In the genomic region with DNA sequence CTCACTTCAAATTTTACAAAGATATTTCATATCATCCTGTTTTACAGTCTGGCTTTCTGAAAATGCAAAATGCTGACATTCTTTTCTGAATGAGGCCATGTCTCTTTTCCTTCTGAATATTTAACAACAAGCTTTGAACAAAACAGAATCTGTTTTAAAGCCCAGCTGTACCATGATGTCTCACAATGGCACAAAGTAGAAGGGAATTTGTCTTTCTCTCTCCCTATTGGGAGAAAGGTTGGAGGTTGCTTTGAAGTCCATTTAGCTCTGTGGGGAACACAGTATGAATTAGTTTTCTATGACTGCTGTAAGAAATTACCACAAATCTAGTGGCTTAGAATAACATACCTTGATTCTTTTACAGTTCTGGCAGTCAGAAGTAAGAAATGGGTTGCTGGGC, we compare ENCODE assay signal across 23 cellular contexts.
"Had no signal": no experiment of that assay in that cellular context is flagged by ENCODE, and none has a peak within 500 bp of the region (broad histone marks: within the 10 kb centered on the region; RNA-seq: fewer than 3 reads in every experiment).

No MANE protein-coding gene starts in this region.

- DNase-seq: activated CD4-positive, alpha-beta T cell treated with anti-CD3 and anti-CD28 coated beads for 36 hours; activated CD4-positive, alpha-beta T cell treated with anti-CD3 and anti-CD28 coated beads, Interleukin-2, amount 50 U/mL, for 4 hours; activated CD4-positive, CD25-positive, alpha-beta regulatory T cell; activated effector memory CD4-positive, alpha-beta T cell treated with Interleukin-2 at 50 U/mL for 16 hours; activated naive CD4-positive, alpha-beta T cell treated with Interleukin-2 at 50 U/mL for 16 hours; activated naive CD8-positive, alpha-beta T cell treated with anti-CD3 and anti-CD28 coated beads, Interleukin-2, amount 10 ng/mL, durations not matched to agents 7 days and 5 days; colonic mucosa; foreskin fibroblast; heart left ventricle; immature natural killer cell; left lung; lower lobe of right lung; mesendoderm; right lobe of liver; stimulated activated CD4-positive, alpha-beta T cell treated with anti-CD3 and anti-CD28 coated beads, Interleukin-12 subunit alpha, Interleukin-12 subunit beta, amount 100 ng/mL, for 4 hours; stimulated activated CD4-positive, alpha-beta T cell treated with anti-CD3 and anti-CD28 coated beads, Interleukin-4, amount 100 ng/mL, for 1 hour; T-helper 1 cell; tibial artery; upper lobe of right lung had no signal

- H3K4me1 ChIP-seq: breast epithelium, colonic mucosa, heart left ventricle, left lung, lower lobe of right lung, right lobe of liver, tibial artery, upper lobe of right lung had no signal

- H3K27me3 ChIP-seq: breast epithelium, colonic mucosa, heart left ventricle, left lung, right lobe of liver, upper lobe of right lung had no signal

- H3K9me3 ChIP-seq: colonic mucosa, lower lobe of right lung, right lobe of liver had no signal

- ATAC-seq: activated CD4-positive, alpha-beta T cell treated with anti-CD3 and anti-CD28 coated beads for 36 hours; esophagus mucosa; heart left ventricle; left lung; lower lobe of right lung; right lobe of liver; stimulated activated effector memory CD8-positive, alpha-beta T cell treated with anti-CD3 and anti-CD28 coated beads, Interleukin-12 subunit alpha, Interleukin-12 subunit beta, amount 100 ng/mL, for 72 hours; upper lobe of right lung had no signal

- H3K27ac ChIP-seq: breast epithelium, colonic mucosa, heart left ventricle, left lung, lower lobe of right lung, right lobe of liver, skin epidermis, tibial artery, upper lobe of right lung had no signal

- H3K4me3 ChIP-seq: breast epithelium, colonic mucosa, heart left ventricle, left lung, lower lobe of right lung, right lobe of liver, skin epidermis, tibial artery, upper lobe of right lung had no signal

- H3K36me3 ChIP-seq: breast epithelium, colonic mucosa, heart left ventricle, left lung, lower lobe of right lung, right lobe of liver, tibial artery, upper lobe of right lung had no signal
